1 cellular context compared by ENCODE assay signal in genomic region chr22:31749636-31750364, GRCh38.
TF ChIP-seq lines count a peak whose summit lies in the region.

Gene PRR14L, minus strand, starts transcription at chr22:31750132. Its CDS starts 11,272 bp downstream, at chr22:31738860.

TF ChIP-seq in IMR-90, 13 proteins besides CTCF, POLR2A, EP300 and RAD21 (continued from another document):
- no peak for TF ChIP-seq USF2 (IDR thresholded peaks at IDR 0.05; ENCODE audit: low read depth, low read length)
